16 cellular contexts compared by ENCODE assay signal in the genomic region with DNA sequence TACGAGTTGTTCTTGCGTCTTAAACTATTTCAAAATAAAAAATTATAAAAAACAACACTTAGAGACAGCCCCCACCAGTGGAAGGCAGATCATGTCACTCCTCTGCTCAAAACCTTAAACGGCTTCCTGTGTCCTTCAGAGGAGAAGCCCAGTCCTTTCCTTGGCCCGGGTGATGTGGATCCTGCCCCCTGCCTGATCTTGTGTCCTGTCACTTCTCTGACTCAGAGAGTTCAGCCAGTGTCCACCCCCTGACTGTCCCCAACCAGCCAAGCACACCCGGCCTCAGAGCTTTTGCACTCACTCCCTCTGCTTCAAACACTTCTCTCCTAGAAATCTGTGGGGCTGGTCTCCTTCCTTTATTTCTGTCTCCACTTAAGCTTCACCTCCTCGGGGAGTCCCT. TPM values are rescaled to one million over a fixed set of nuclear protein-coding genes. Genes with fewer than 3 reads are reported as not detected.
A peak's percentile ranks its signal among the peaks of the same experiment; 100 is the strongest.
DNase-seq lines count a peak whose midpoint lies in the region; ATAC-seq and TF ChIP-seq lines count a peak whose summit lies in the region.
"Had no signal": no experiment of that assay in that cellular context is flagged by ENCODE, and none has a peak within 500 bp of the region (broad histone marks: within the 10 kb centered on the region; RNA-seq: fewer than 3 reads in every experiment).

No MANE protein-coding gene starts in this region.

- peak overlapping the region; percentile 83 to 99 (median 97) for H3K4me2 ChIP-seq in BLaER1 treated with 17β-estradiol and CSF1 and Interleukin-3, amounts not matched to agents 10 nM and 100 nM
- H3K4me2 ChIP-seq in GM23338: no peak overlapping the region

- H3K4me3 ChIP-seq in BLaER1 treated with 17β-estradiol and CSF1 and Interleukin-3, amounts not matched to agents 10 nM and 100 nM: no peak overlapping the region
- H3K4me3 ChIP-seq in choroid plexus epithelial cell (ENCODE audit: low read depth, low read length): no peak overlapping the region
- no peak overlapping the region for H3K4me3 ChIP-seq in GM23338
- H3K4me3 ChIP-seq: SK-N-MC had no signal

- no peak overlapping the region for H2AFZ ChIP-seq in GM23338

- H3K4me1 ChIP-seq in BLaER1 treated with 17β-estradiol and CSF1 and Interleukin-3, amounts not matched to agents 10 nM and 100 nM: peaks cover 71 to 86% (median 75%) of the 10 kb centered on the region in 10 experiments
- no peaks in the 10 kb centered on the region for H3K4me1 ChIP-seq in GM23338 (ENCODE audit: insufficient read depth)

- DNase-seq in EH (ENCODE audit: low read depth): peak; percentile 22
- DNase-seq in choroid plexus epithelial cell (ENCODE audit: low read depth): peak; percentile 14
- DNase-seq in nephron progenitor cell: no peak
- no peak for DNase-seq in GM23338 (ENCODE audit: low spot score)
- no peak for DNase-seq in epidermal melanocyte (ENCODE audit: insufficient read length, low spot score)
- no peak for DNase-seq in HUDEP-2 (lab: John Stamatoyannopoulos, UW; ENCODE audit: unreplicated experiment in 76 of 76)
- DNase-seq: foreskin melanocyte; GDM1; NCI-H1092; stimulated activated CD4-positive, alpha-beta T cell treated with anti-CD3 and anti-CD28 coated beads, Interleukin-4, amount 100 ng/mL, for 24 hours had no signal

- TF ChIP-seq CTCF in choroid plexus epithelial cell (conservative IDR thresholded peaks at IDR 0.05; ENCODE audit: low read depth, low read length) (no peak), nephron progenitor cell (IDR thresholded peaks at IDR 0.05) (no peak), GM23338 (conservative IDR thresholded peaks at IDR 0.05; ENCODE audit: low read depth in 2 of 2) (no peak)

- H3K9me3 Mint-ChIP-seq in nephron progenitor cell (no peaks in the 10 kb centered on the region), GM23338 (peaks cover 5% of the 10 kb centered on the region; the same call in 1 of the 3 replicates)
- H3K9me3 Mint-ChIP-seq: stimulated activated memory B cell treated with anti-CD40 and anti-IgM and Interleukin-4, amounts not matched to agents 10 μg/mL and 1 μg/mL and 100 μg/mL, for 72 hours had no signal

- no peaks in the 10 kb centered on the region for H3K79me2 ChIP-seq in GM23338 (replicated peaks; ENCODE audit: insufficient read depth)

- no peaks in the 10 kb centered on the region for H3K27me3 ChIP-seq in BLaER1 treated with 17β-estradiol and CSF1 and Interleukin-3, amounts not matched to agents 10 nM and 100 nM
- no peaks in the 10 kb centered on the region for H3K27me3 ChIP-seq in GM23338 (ENCODE audit: insufficient read depth)

- H3K4me1 Mint-ChIP-seq in nephron progenitor cell: peaks cover 73% of the 10 kb centered on the region
- H3K4me1 Mint-ChIP-seq in GM23338: peaks cover 15% of the 10 kb centered on the region

- peak overlapping the region; percentile 7 for H3K27ac Mint-ChIP-seq in nephron progenitor cell
- H3K27ac Mint-ChIP-seq in GM23338: no peak overlapping the region
- H3K27ac Mint-ChIP-seq: progenitor cell of endocrine pancreas had no signal

- H3K9ac ChIP-seq in BLaER1 treated with 17β-estradiol and CSF1 and Interleukin-3, amounts not matched to agents 10 nM and 100 nM: peak overlapping the region in 7 of 11 experiments; percentile 3 to 40 (median 14); a peak in 7 of 22 replicates

- H3K9me3 ChIP-seq in BLaER1 treated with 17β-estradiol and CSF1 and Interleukin-3, amounts not matched to agents 10 nM and 100 nM (replicated peaks in 1 of 11): peaks cover 0 to 11% (median 0%) of the 10 kb centered on the region in 11 experiments; a peak in 2 of 22 replicates

- H4K20me1 ChIP-seq in BLaER1 treated with 17β-estradiol and CSF1 and Interleukin-3, amounts not matched to agents 10 nM and 100 nM: peaks cover 0 to 12% (median 0%) of the 10 kb centered on the region in 11 experiments; a peak in 2 of 22 replicates
- no peaks in the 10 kb centered on the region for H4K20me1 ChIP-seq in GM23338 (replicated peaks; ENCODE audit: insufficient read depth)

- no peaks in the 10 kb centered on the region for H3K36me3 Mint-ChIP-seq in nephron progenitor cell (ENCODE audit: low read depth)
- H3K36me3 Mint-ChIP-seq in GM23338 (ENCODE audit: low read depth): peaks cover 3% of the 10 kb centered on the region; the same call in 1 of the 3 replicates
- H3K36me3 Mint-ChIP-seq: stimulated activated memory B cell treated with anti-CD40 and anti-IgM and Interleukin-4, amounts not matched to agents 10 μg/mL and 1 μg/mL and 100 μg/mL, for 72 hours had no signal

- H3K4me3 Mint-ChIP-seq in nephron progenitor cell (no peak overlapping the region), GM23338 (no peak overlapping the region)
- H3K4me3 Mint-ChIP-seq: stimulated activated memory B cell treated with anti-CD40 and anti-IgM and Interleukin-4, amounts not matched to agents 10 μg/mL and 1 μg/mL and 100 μg/mL, for 72 hours had no signal

- no peaks in the 10 kb centered on the region for H3K9me2 ChIP-seq in GM23338 (ENCODE audit: insufficient read depth)

- H3K27ac ChIP-seq in BLaER1 treated with 17β-estradiol and CSF1 and Interleukin-3, amounts not matched to agents 10 nM and 100 nM: peak overlapping the region; percentile 8 to 93 (median 82); a peak in 17 of 22 replicates
- H3K27ac ChIP-seq in GM23338 (ENCODE audit: low read depth): no peak overlapping the region
- H3K27ac ChIP-seq: SK-N-MC had no signal

- ATAC-seq in GM23338 (no peak), HG02798 (IDR thresholded peaks at IDR 0.05; ENCODE audit: poor library complexity, unreplicated experiment) (no peak)
- ATAC-seq: stimulated activated memory B cell treated with anti-CD40 and anti-IgM and Interleukin-4, amounts not matched to agents 10 μg/mL and 1 μg/mL and 100 μg/mL, for 72 hours had no signal

- no peaks in the 10 kb centered on the region for H3K36me3 ChIP-seq in BLaER1 treated with 17β-estradiol and CSF1 and Interleukin-3, amounts not matched to agents 10 nM and 100 nM
- H3K36me3 ChIP-seq in GM23338 (ENCODE audit: insufficient read depth): no peaks in the 10 kb centered on the region

- H3F3A ChIP-seq in GM23338 (replicated peaks; ENCODE audit: low read depth): no peaks in the 10 kb centered on the region

- H3K27me3 Mint-ChIP-seq in nephron progenitor cell (ENCODE audit: low read depth, poor library complexity) (no peaks in the 10 kb centered on the region), GM23338 (ENCODE audit: insufficient read depth, low read depth, poor library complexity) (peaks cover 7% of the 10 kb centered on the region)

TF ChIP-seq in GM23338, 12 proteins besides CTCF, POLR2A, EP300 and RAD21 (continues in another document):
- no peak for TF ChIP-seq EZH2 (IDR thresholded peaks at IDR 0.05; ENCODE audit: low read depth, unreplicated experiment)
- TF ChIP-seq ZNF114 (CRISPR knock-in tag; IDR thresholded peaks at IDR 0.05): no peak
- TF ChIP-seq EZH2phosphoT487 (IDR thresholded peaks at IDR 0.05; ENCODE audit: unreplicated experiment): no peak
- no peak for TF ChIP-seq ZNF331 (CRISPR knock-in tag; IDR thresholded peaks at IDR 0.05; ENCODE audit: low read depth)
- TF ChIP-seq, protein P1, sequence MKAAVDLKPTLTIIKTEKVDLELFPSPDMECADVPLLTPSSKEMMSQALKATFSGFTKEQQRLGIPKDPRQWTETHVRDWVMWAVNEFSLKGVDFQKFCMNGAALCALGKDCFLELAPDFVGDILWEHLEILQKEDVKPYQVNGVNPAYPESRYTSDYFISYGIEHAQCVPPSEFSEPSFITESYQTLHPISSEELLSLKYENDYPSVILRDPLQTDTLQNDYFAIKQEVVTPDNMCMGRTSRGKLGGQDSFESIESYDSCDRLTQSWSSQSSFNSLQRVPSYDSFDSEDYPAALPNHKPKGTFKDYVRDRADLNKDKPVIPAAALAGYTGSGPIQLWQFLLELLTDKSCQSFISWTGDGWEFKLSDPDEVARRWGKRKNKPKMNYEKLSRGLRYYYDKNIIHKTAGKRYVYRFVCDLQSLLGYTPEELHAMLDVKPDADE (IDR thresholded peaks at IDR 0.05): no peak
- TF ChIP-seq POLR2AphosphoS5 (IDR thresholded peaks at IDR 0.05; ENCODE audit: low read depth): no peak

RNA-seq across cellular contexts. Expression of a gene that starts 35.4 kb away (rescaled TPM):
- total RNA-seq in GM23338 (2014; rRNA removed; shearing (Covaris generic)): 0.47 and 1.8 TPM in 2 replicates
- 1.8 and 2.4 TPM in 2 replicates for polyA plus RNA-seq in GM23338 (2016; fragmentation: Nextera tagmentation; extraction: Ambion mirVana)
- total RNA-seq: bronchial epithelial cell had no signal

RNA-seq across cellular contexts. Expression of a gene that starts 57.8 kb away (rescaled TPM):
- total RNA-seq in GM23338 (2014; rRNA removed; shearing (Covaris generic)): not detected in 2 replicates
- not detected in 2 replicates for polyA plus RNA-seq in GM23338 (2016; fragmentation: Nextera tagmentation; extraction: Ambion mirVana)
- total RNA-seq: bronchial epithelial cell, progenitor cell of endocrine pancreas had no signal

Comparison
In these comparisons a context has a peak if more than half of its experiments do, and no peak if none do; other contexts are left out.
1. DNase-seq: peak in EH (single experiment) and choroid plexus epithelial cell (single experiment); none in nephron progenitor cell (single experiment), GM23338 (single experiment), epidermal melanocyte (single experiment) and HUDEP-2 (0 of 76).